ENCODE assay signal across 24 cellular contexts in the genomic region with DNA sequence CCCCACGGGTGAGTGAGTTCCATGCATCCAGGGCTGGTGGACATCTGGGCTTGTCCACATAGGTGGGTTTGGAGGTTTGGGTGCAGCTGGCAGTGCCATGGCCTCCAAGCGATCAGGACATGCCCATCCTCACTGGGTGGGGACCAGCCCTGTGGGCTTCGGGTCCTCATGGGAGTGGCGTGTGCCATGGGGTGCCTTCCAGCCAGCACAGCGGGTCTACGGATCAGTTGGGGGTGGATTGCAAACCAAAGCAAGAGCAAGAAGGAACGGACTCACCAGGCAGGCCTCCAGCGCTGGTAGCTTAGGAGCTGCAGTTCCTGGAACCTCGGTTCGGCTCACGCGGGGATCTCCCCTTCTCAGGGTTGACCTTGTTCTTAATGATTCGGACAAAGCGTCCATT.
DNase-seq lines count a peak whose midpoint lies in the region; ATAC-seq and TF ChIP-seq lines count a peak whose summit lies in the region.
"Had no signal": no experiment of that assay in that cellular context is flagged by ENCODE, and none has a peak within 500 bp of the region (broad histone marks: within the 10 kb centered on the region; RNA-seq: fewer than 3 reads in every experiment).

No MANE protein-coding gene starts in this region.

- H4K20me1 ChIP-seq in osteoblast (ENCODE audit: insufficient read depth, low read length): no peaks in the 10 kb centered on the region

- no peaks in the 10 kb centered on the region for H3K79me2 ChIP-seq in osteoblast (ENCODE audit: insufficient read depth, low read length)

- DNase-seq in Right ventricle myocardium superior (peak; percentile 24), heart right ventricle (no peak), chondrocyte (ENCODE audit: low spot score) (peak; percentile 72), osteoblast (ENCODE audit: insufficient read length, low spot score, missing footprints) (peak; percentile 68), NCI-H345 (lab: John Stamatoyannopoulos, UW) (no peak)
- DNase-seq: 8988T; ACHN; BE2C; C1 segment of cervical spinal cord; CD4-positive, alpha-beta memory T cell; CD4-positive, CD25-positive, alpha-beta regulatory T cell; CD8-positive, alpha-beta memory T cell; COR-L47; DMS 273 treated with DMSO at 0.1 percent for 48 hours; DMS153; DMS53; DMS79; DND-41; EL; GDM1 had no signal

- H2AFZ ChIP-seq in osteoblast (ENCODE audit: low read length): no peak overlapping the region

- H3K9me3 Mint-ChIP-seq in chondrocyte (ENCODE audit: low read depth): no peaks in the 10 kb centered on the region
- H3K9me3 Mint-ChIP-seq: CD4-positive, alpha-beta memory T cell; CD8-positive, alpha-beta memory T cell had no signal

- no peak overlapping the region for H3K27ac Mint-ChIP-seq in chondrocyte (ENCODE audit: unreplicated experiment)
- H3K27ac Mint-ChIP-seq: CD14-positive monocyte; CD4-positive, alpha-beta memory T cell; CD4-positive, CD25-positive, alpha-beta regulatory T cell had no signal

- H3K4me3 ChIP-seq in heart right ventricle (no peak overlapping the region), osteoblast (ENCODE audit: insufficient read depth, low read length) (no peak overlapping the region)
- H3K4me3 ChIP-seq: BLaER1, GM12878 had no signal

- WGBS in heart right ventricle, 2 donors: 90 to 92% methylated on average over 14 of the region's 14 CpGs

- no peaks in the 10 kb centered on the region for H3K36me3 Mint-ChIP-seq in chondrocyte (ENCODE audit: low read depth)
- H3K36me3 Mint-ChIP-seq: CD14-positive monocyte; CD4-positive, alpha-beta memory T cell; CD4-positive, CD25-positive, alpha-beta regulatory T cell; CD8-positive, alpha-beta memory T cell had no signal

- ATAC-seq in Right ventricle myocardium superior (ENCODE audit: poor library complexity): no peak
- ATAC-seq in heart right ventricle: no peak
- ATAC-seq in GM21381 (IDR thresholded peaks at IDR 0.05; ENCODE audit: unreplicated experiment): no peak
- ATAC-seq: GM12878 had no signal

- no peaks in the 10 kb centered on the region for H3K27me3 Mint-ChIP-seq in chondrocyte (ENCODE audit: low read depth)
- H3K27me3 Mint-ChIP-seq: CD4-positive, CD25-positive, alpha-beta regulatory T cell had no signal

- H3K27me3 ChIP-seq in heart right ventricle (peaks cover 0 to 4% (median 0%) of the 10 kb centered on the region in 7 donors), osteoblast (ENCODE audit: insufficient read depth, low read length) (no peaks in the 10 kb centered on the region)
- H3K27me3 ChIP-seq: BLaER1 had no signal

- no peak overlapping the region for H3K4me3 Mint-ChIP-seq in chondrocyte (ENCODE audit: unreplicated experiment)
- H3K4me3 Mint-ChIP-seq: CD14-positive monocyte; CD4-positive, alpha-beta memory T cell; CD4-positive, CD25-positive, alpha-beta regulatory T cell; CD8-positive, alpha-beta memory T cell had no signal

- H3K27ac ChIP-seq in heart right ventricle (no peak overlapping the region), osteoblast (ENCODE audit: low read depth, low read length) (no peak overlapping the region)
- H3K27ac ChIP-seq: BLaER1 had no signal

- H3K36me3 ChIP-seq in heart right ventricle: no peaks in the 10 kb centered on the region
- no peaks in the 10 kb centered on the region for H3K36me3 ChIP-seq in osteoblast (ENCODE audit: insufficient read depth, low read length)
- H3K36me3 ChIP-seq: BE2C, BLaER1 had no signal

- H3K9me3 ChIP-seq in heart right ventricle (no peaks in the 10 kb centered on the region), osteoblast (ENCODE audit: low read depth, low read length) (no peaks in the 10 kb centered on the region)
- H3K9me3 ChIP-seq: BE2C, BLaER1 had no signal

- TF ChIP-seq CTCF in heart right ventricle (IDR thresholded peaks at IDR 0.05) (no peak), chondrocyte (IDR thresholded peaks at IDR 0.05) (no peak), osteoblast (IDR thresholded peaks at IDR 0.05; ENCODE audit: extremely low read depth, low read depth, low read length) (no peak)

- H3K4me2 ChIP-seq in osteoblast (ENCODE audit: insufficient read depth, low read length): no peak overlapping the region
- H3K4me2 ChIP-seq: BLaER1 had no signal

- intact Hi-C loops in Right ventricle myocardium superior (cut with DNase I): no loop called here
- intact Hi-C loops in heart right ventricle (cut with DNase I): no loop called here

- no peaks in the 10 kb centered on the region for H3K4me1 ChIP-seq in heart right ventricle
- H3K4me1 ChIP-seq in osteoblast (ENCODE audit: insufficient read depth, low read length): no peaks in the 10 kb centered on the region
- H3K4me1 ChIP-seq: BE2C had no signal

- H3K4me1 Mint-ChIP-seq in chondrocyte (ENCODE audit: low read depth): peaks cover 3% of the 10 kb centered on the region
- H3K4me1 Mint-ChIP-seq: CD14-positive monocyte; CD4-positive, alpha-beta memory T cell; CD4-positive, CD25-positive, alpha-beta regulatory T cell; CD8-positive, alpha-beta memory T cell had no signal

Comparison
In these comparisons a context has a peak if more than half of its experiments do, and no peak if none do; other contexts are left out.
1. DNase-seq: peak in Right ventricle myocardium superior (single experiment), chondrocyte (single experiment) and osteoblast (single experiment); none in heart right ventricle (0 of 2) and NCI-H345 (single experiment).